Comparison of ENCODE assay signal across 29 cellular contexts in the genomic region with DNA sequence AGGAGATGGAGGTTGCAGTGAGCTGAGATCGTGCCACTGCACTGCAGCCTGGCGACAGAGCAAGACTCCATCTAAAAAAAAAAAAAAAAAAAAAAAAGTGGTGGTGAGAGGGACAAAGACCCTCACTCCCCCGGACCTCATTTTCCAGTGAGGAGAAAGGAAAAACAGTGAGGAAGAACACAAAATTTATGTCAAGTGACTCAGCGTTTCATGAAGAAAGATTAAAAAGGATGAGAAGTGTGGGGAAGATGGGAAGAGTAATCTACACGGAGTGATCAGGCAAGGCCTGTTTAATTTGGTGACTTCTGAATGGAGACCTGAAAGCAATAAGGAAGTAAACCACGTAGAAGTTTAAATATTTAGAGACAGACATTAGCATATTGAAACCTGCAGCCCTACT. TPM values are rescaled to one million over a fixed set of nuclear protein-coding genes. Genes with fewer than 3 reads are reported as not detected.
DNase-seq lines count a peak whose midpoint lies in the region; ATAC-seq, FAIRE-seq and TF ChIP-seq lines count a peak whose summit lies in the region.
"Had no signal": no experiment of that assay in that cellular context is flagged by ENCODE, and none has a peak within 500 bp of the region (broad histone marks: within the 10 kb centered on the region; RNA-seq: fewer than 3 reads in every experiment).

No MANE protein-coding gene starts in this region.

- no peak overlapping the region for H2BK120ac ChIP-seq in IMR-90 (ENCODE audit: low read depth, low read length)

- ATAC-seq in HepG2 (no peak), right lobe of liver (no peak), IMR-90 (ENCODE audit: low read depth) (no peak), GM21423 (IDR thresholded peaks at IDR 0.05; ENCODE audit: unreplicated experiment) (no peak)
- ATAC-seq in stimulated activated naive CD8-positive, alpha-beta T cell treated with anti-CD3 and anti-CD28 coated beads, Interleukin-15, amount 100 ng/mL, for 72 hours = no peak
- ATAC-seq: Right ventricle myocardium inferior had no signal

- TF ChIP-seq CTCF in HepG2 (CRISPR knock-in tag; IDR thresholded peaks at IDR 0.05) (no peak), right lobe of liver (IDR thresholded peaks at IDR 0.05) (no peak), IMR-90 (conservative IDR thresholded peaks at IDR 0.05; ENCODE audit: low read depth, low read length) (no peak), endodermal cell (conservative IDR thresholded peaks at IDR 0.05) (no peak)

- peak overlapping the region; percentile 47 for H3K27ac Mint-ChIP-seq in endodermal cell
- peak overlapping the region in 1 of 2 donors; percentile 54 for H3K27ac Mint-ChIP-seq in stimulated activated naive CD8-positive, alpha-beta T cell treated with anti-CD3 and anti-CD28 coated beads, Interleukin-15, amount 100 ng/mL, for 72 hours
- H3K27ac Mint-ChIP-seq: B cell, HFFc6 had no signal

- H3K9me3 Mint-ChIP-seq in endodermal cell = no peaks in the 10 kb centered on the region
- H3K9me3 Mint-ChIP-seq in stimulated activated naive CD8-positive, alpha-beta T cell treated with anti-CD3 and anti-CD28 coated beads, Interleukin-15, amount 100 ng/mL, for 72 hours = no peaks in the 10 kb centered on the region
- H3K9me3 Mint-ChIP-seq: CD8-positive, alpha-beta memory T cell; HFFc6 had no signal

- CTCF ChIA-PET in HepG2 (lab: Yijun Ruan, JAX; ENCODE audit: low intra/inter-chr PET ratio, low total read pairs) (no interaction called here), IMR-90 (lab: Yijun Ruan, JAX) (no interaction called here)

- 93% methylated on average over 6 of the region's 6 CpGs for WGBS in HepG2 (ENCODE audit: low lambda C conversion rate)
- WGBS in right lobe of liver (ENCODE audit: insufficient coverage, low coverage, low lambda C conversion rate, missing lambda C conversion rate) = 83% methylated on average over 6 of the region's 6 CpGs
- 92% methylated on average over 2 of the region's 6 CpGs; no CpG with 5 or more reads in 1 of the 2 experiments for WGBS in IMR-90 (ENCODE audit: extremely low coverage in 2 of 2, insufficient read length in 1 of 2), 2 experiments
- 95 to 96% methylated on average over 4 to 6 of the region's 6 CpGs for WGBS in endodermal cell (ENCODE audit: insufficient coverage in 1 of 2, insufficient read length in 1 of 2), 2 experiments

- no peak overlapping the region for H2AK9ac ChIP-seq in IMR-90 (replicated peaks; ENCODE audit: low read depth, low read length, poor library complexity)

- BruUV-seq in HepG2 (replicated peaks; lab: Mats Ljungman, UMichigan) (no TSS peak), IMR-90 (replicated peaks; lab: Mats Ljungman, UMichigan) (no TSS peak)

- no peak for DNase-seq in HepG2 (ENCODE audit: low spot score)
- no peak for DNase-seq in right lobe of liver
- no peak for DNase-seq in IMR-90
- DNase-seq in endodermal cell = no peak
- DNase-seq in NCI-H1092 (lab: John Stamatoyannopoulos, UW) = no peak
- DNase-seq in stimulated activated naive CD8-positive, alpha-beta T cell treated with anti-CD3 and anti-CD28 coated beads, Interleukin-15, amount 100 ng/mL, for 72 hours = no peak
- DNase-seq: CD8-positive, alpha-beta memory T cell; DMS 273 treated with DMSO at 0.1 percent for 48 hours; DMS79; GF-D8; GM23248; HFFc6; KG1; MG63; NCI-H1092 treated with DMSO at 0.1 percent for 48 hours; NCI-H1436; NCI-H187; NCI-H2081 treated with DMSO at 0.1 percent for 48 hours; NCI-H2171 treated with DMSO at 0.1 percent for 48 hours; NCI-H524; NCI-H774; PC-9 had no signal

- no peak overlapping the region for H3K56ac ChIP-seq in IMR-90 (ENCODE audit: extremely low read depth, insufficient read depth, low read length)

- no peak overlapping the region for H3K4me3 Mint-ChIP-seq in endodermal cell
- no peak overlapping the region for H3K4me3 Mint-ChIP-seq in stimulated activated naive CD8-positive, alpha-beta T cell treated with anti-CD3 and anti-CD28 coated beads, Interleukin-15, amount 100 ng/mL, for 72 hours
- H3K4me3 Mint-ChIP-seq: B cell; CD14-positive monocyte; CD8-positive, alpha-beta memory T cell; HFFc6 had no signal

- intact Hi-C loops in HepG2 (cut with micrococcal nuclease; ENCODE audit: unreplicated experiment) (no loop called here), right lobe of liver (cut with DNase I) (no loop called here), IMR-90 (cut with micrococcal nuclease) (no loop called here)

- H3K9me1 ChIP-seq in IMR-90 (ENCODE audit: insufficient read depth, low read length) = peaks cover 11% of the 10 kb centered on the region; the same call in 1 of the 2 replicates

- H3K9ac ChIP-seq in HepG2 (ENCODE audit: insufficient read depth, low read depth, low read length) (no peak overlapping the region), IMR-90 (ENCODE audit: low read depth, low read length) (no peak overlapping the region), endodermal cell (ENCODE audit: extremely low read depth, low read length, poor library complexity, severe bottlenecking) (no peak overlapping the region)
- H3K9ac ChIP-seq: GM23248 had no signal

- no peaks in the 10 kb centered on the region for H3K27me3 Mint-ChIP-seq in endodermal cell (ENCODE audit: insufficient read depth)
- no peaks in the 10 kb centered on the region for H3K27me3 Mint-ChIP-seq in stimulated activated naive CD8-positive, alpha-beta T cell treated with anti-CD3 and anti-CD28 coated beads, Interleukin-15, amount 100 ng/mL, for 72 hours
- H3K27me3 Mint-ChIP-seq: B cell; CD8-positive, alpha-beta memory T cell had no signal

- H4K5ac ChIP-seq in IMR-90 (ENCODE audit: low read depth, low read length) = no peak overlapping the region

- H3K36me3 Mint-ChIP-seq in endodermal cell (ENCODE audit: low read depth) = peaks cover 56% of the 10 kb centered on the region

- H3K36me3 ChIP-seq in HepG2 (replicated peaks in 1 of 2; ENCODE audit: control insufficient read depth in 1 of 2, insufficient read depth in 2 of 2, low read length in 2 of 2) (peaks cover 5 to 24% of the 10 kb centered on the region in 2 experiments), right lobe of liver (peaks cover 0 to 13% (median 1%) of the 10 kb centered on the region in 4 donors), IMR-90 (ENCODE audit: control insufficient read depth, insufficient read depth, low read length) (peaks cover 15% of the 10 kb centered on the region), endodermal cell (ENCODE audit: control insufficient read depth, insufficient read depth, low read length) (peaks cover 50% of the 10 kb centered on the region)

- H2AFZ ChIP-seq in HepG2 (ENCODE audit: low read length) (no peak overlapping the region), IMR-90 (replicated peaks; ENCODE audit: low read length, poor library complexity) (no peak overlapping the region)
- H2AFZ ChIP-seq: GM23248, PC-9 had no signal

- no peaks in the 10 kb centered on the region for H3K4me1 Mint-ChIP-seq in endodermal cell
- peaks cover 60% of the 10 kb centered on the region for H3K4me1 Mint-ChIP-seq in stimulated activated naive CD8-positive, alpha-beta T cell treated with anti-CD3 and anti-CD28 coated beads, Interleukin-15, amount 100 ng/mL, for 72 hours

- no peak overlapping the region for H3K14ac ChIP-seq in IMR-90 (replicated peaks; ENCODE audit: low read depth, low read length)

- dilution Hi-C loops in IMR-90 (cut with HindIII; ENCODE audit: low sequenced_read_pairs, unreplicated experiment) = no loop called here

- POLR2A ChIA-PET in HepG2 (lab: Yijun Ruan, JAX) = no interaction called here
- POLR2A ChIA-PET in IMR-90 (lab: Charles Lee; ENCODE audit: unreplicated experiment) = no interaction called here

- TF ChIP-seq RAD21 in HepG2 (CRISPR knock-in tag; IDR thresholded peaks at IDR 0.05) = no peak
- TF ChIP-seq RAD21 in IMR-90 (IDR thresholded peaks at IDR 0.05; ENCODE audit: low read length) = no peak

- peaks cover 36% of the 10 kb centered on the region for H3K4me1 ChIP-seq in HepG2 (ENCODE audit: insufficient read depth, low read length)
- peaks cover 0 to 30% (median 9%) of the 10 kb centered on the region in 4 donors for H3K4me1 ChIP-seq in right lobe of liver
- H3K4me1 ChIP-seq in IMR-90 (ENCODE audit: control insufficient read depth, insufficient read depth, low read length) = peaks cover 4% of the 10 kb centered on the region; the same call in 1 of the 2 replicates
- no peaks in the 10 kb centered on the region for H3K4me1 ChIP-seq in endodermal cell (ENCODE audit: control insufficient read depth, insufficient read depth, low read length)

- H3K18ac ChIP-seq in IMR-90 (ENCODE audit: low read depth, low read length) = no peak overlapping the region

- peaks cover 36% of the 10 kb centered on the region for H3K79me2 ChIP-seq in HepG2 (ENCODE audit: insufficient read depth, low read length)

- H3K4me3 ChIP-seq in HepG2 (replicated peaks in 1 of 3; ENCODE audit: insufficient read depth in 1 of 3, low read depth in 2 of 3, low read length in 3 of 3) (no peak overlapping the region), right lobe of liver (no peak overlapping the region), IMR-90 (ENCODE audit: insufficient read depth, low read depth, low read length) (no peak overlapping the region), endodermal cell (ENCODE audit: low read length) (no peak overlapping the region)
- H3K4me3 ChIP-seq: GM23248, HAP-1, MG63, PC-9, SJSA1 had no signal

- no peaks in the 10 kb centered on the region for H3K27me3 ChIP-seq in HepG2 (ENCODE audit: control insufficient read depth in 1 of 2, insufficient read depth in 2 of 2, low read length in 2 of 2)
- no peaks in the 10 kb centered on the region for H3K27me3 ChIP-seq in right lobe of liver
- no peaks in the 10 kb centered on the region for H3K27me3 ChIP-seq in IMR-90 (ENCODE audit: control insufficient read depth, insufficient read depth, low read length)
- no peaks in the 10 kb centered on the region for H3K27me3 ChIP-seq in endodermal cell (ENCODE audit: control insufficient read depth, insufficient read depth, low read length, poor library complexity, severe bottlenecking)
- H3K27me3 ChIP-seq: MG63, SJSA1 had no signal

- peaks cover 33 to 66% of the 10 kb centered on the region in 2 experiments for H3K79me1 ChIP-seq in IMR-90 (ENCODE audit: low read depth in 1 of 2, low read length in 2 of 2)

- no peak overlapping the region for H4K91ac ChIP-seq in IMR-90 (ENCODE audit: insufficient read depth, low read depth, low read length)

- no peaks in the 10 kb centered on the region for H3K9me3 ChIP-seq in HepG2 (ENCODE audit: low read length)
- no peaks in the 10 kb centered on the region for H3K9me3 ChIP-seq in right lobe of liver
- no peaks in the 10 kb centered on the region for H3K9me3 ChIP-seq in IMR-90 (ENCODE audit: control insufficient read depth, insufficient read depth, low read length)
- no peaks in the 10 kb centered on the region for H3K9me3 ChIP-seq in endodermal cell (ENCODE audit: control insufficient read depth, low read length)
- H3K9me3 ChIP-seq: HAP-1, MG63, SJSA1 had no signal

- H3K23ac ChIP-seq in IMR-90 (ENCODE audit: low read depth, low read length) = no peak overlapping the region

- no peak overlapping the region for H3K27ac ChIP-seq in HepG2 (ENCODE audit: extremely low read length, insufficient read depth, low read length)
- no peak overlapping the region for H3K27ac ChIP-seq in right lobe of liver
- no peak overlapping the region for H3K27ac ChIP-seq in IMR-90 (ENCODE audit: insufficient read depth, low read length)
- no peak overlapping the region for H3K27ac ChIP-seq in endodermal cell (ENCODE audit: low read depth, low read length)
- H3K27ac ChIP-seq: GM23248, PC-9, SJSA1 had no signal

- H3K4ac ChIP-seq in IMR-90 (ENCODE audit: low read depth, low read length) = no peak overlapping the region

- no peak overlapping the region for H2BK5ac ChIP-seq in IMR-90 (ENCODE audit: low read depth, low read length, poor library complexity, severe bottlenecking)

- no peak for FAIRE-seq in HepG2 (lab: Jason Lieb, UNC)
- FAIRE-seq: GM18507 had no signal

- no peak overlapping the region for H3K4me2 ChIP-seq in HepG2 (ENCODE audit: low read depth, low read length)
- no peak overlapping the region for H3K4me2 ChIP-seq in IMR-90 (ENCODE audit: low read depth, low read length)
- H3K4me2 ChIP-seq: PC-9 had no signal

- H4K20me1 ChIP-seq in HepG2 (ENCODE audit: insufficient read depth, low read length) = no peaks in the 10 kb centered on the region
- peaks cover 16% of the 10 kb centered on the region; the same call in 1 of the 2 replicates for H4K20me1 ChIP-seq in IMR-90 (ENCODE audit: insufficient read depth, low read length)

- in situ Hi-C loops in HepG2 (cut with HindIII; ENCODE audit: extremely low pct_ligation_motif_present, low pct_unique_long_range_greater_than_20kb) (no loop called here), IMR-90 (cut with MboI; ENCODE audit: low sequenced_read_pairs) (no loop called here)

- TF ChIP-seq EP300 in HepG2 (IDR thresholded peaks at IDR 0.05; ENCODE audit: low read depth in 2 of 2, low read length in 2 of 2) (no peak), HepG2 (CRISPR knock-in tag; IDR thresholded peaks at IDR 0.05; ENCODE audit: borderline replicate concordance) (no peak)

- TF ChIP-seq POLR2A in HepG2 (IDR thresholded peaks at IDR 0.05; ENCODE audit: insufficient read depth in 1 of 2, low read depth in 2 of 2, low read length in 2 of 2) (no peak), right lobe of liver (IDR thresholded peaks at IDR 0.05) (no peak), IMR-90 (IDR thresholded peaks at IDR 0.05; ENCODE audit: low read depth, low read length) (no peak)

- no peak overlapping the region for H2AK5ac ChIP-seq in IMR-90 (ENCODE audit: low read depth, low read length)

- no peak overlapping the region for H2BK15ac ChIP-seq in IMR-90 (ENCODE audit: low read depth, low read length)

- no peak overlapping the region for H2BK20ac ChIP-seq in IMR-90 (ENCODE audit: low read depth, low read length)

- no peak overlapping the region for H4K8ac ChIP-seq in IMR-90 (ENCODE audit: low read depth in 2 of 2, low read length in 2 of 2)

RNA-seq across cellular contexts. Expression of a gene that starts 7.0 kb away (rescaled TPM):
- total RNA-seq in HepG2 (2016; rRNA removed; fragmentation: Illumina TruSeq; extraction: Trizol) (134 and 179 TPM in 2 replicates), right lobe of liver (10 to 100 TPM; 48.6 to 64.3 (median 55.8) TPM), IMR-90 (2012; rRNA removed) (70.1 and 74.2 TPM in 2 replicates), endodermal cell (10 to 100 TPM; 88.7 to 93.9 TPM)
- 34.5 and 35.9 TPM in 2 replicates for total RNA-seq in HepG2 (2016; cell fraction: cytosol; rRNA removed; fragmentation: Illumina TruSeq; extraction: Trizol; ENCODE audit: low read depth)
- 133 and 191 TPM in 2 replicates for total RNA-seq in HepG2 (2016; cell fraction: insoluble cytoplasmic fraction; rRNA removed; fragmentation: Illumina TruSeq; extraction: Trizol)
- 49.9 and 52.8 TPM in 2 replicates for total RNA-seq in HepG2 (2016; cell fraction: membrane; rRNA removed; fragmentation: Illumina TruSeq; extraction: Trizol)
- 52.7 and 53.0 TPM in 2 replicates for total RNA-seq in HepG2 (2016; cell fraction: nucleus; rRNA removed; fragmentation: Illumina TruSeq; extraction: Trizol)
- polyA plus RNA-seq in HepG2 (2011; rRNA removed) (57.3 and 79.6 TPM in 2 replicates), IMR-90 (2012; rRNA removed) (68.7 and 74.6 TPM in 2 replicates)
- 58.1 and 63.2 TPM in 2 replicates for polyA plus RNA-seq in HepG2 (2011; cell fraction: cytosol; rRNA removed)
- polyA plus RNA-seq in HepG2 (2011; cell fraction: nucleus; rRNA removed) = 25.6 and 26.7 TPM in 2 replicates
- polyA plus RNA-seq in HepG2 (2012) = 60.3 and 67.3 TPM in 2 replicates
- 44.5 and 46.9 TPM in 2 replicates for polyA plus RNA-seq in HepG2 (2016; cell fraction: cytosol; fragmentation: Illumina TruSeq; extraction: Trizol; ENCODE audit: low read depth)
- 208 and 231 TPM in 2 replicates for polyA plus RNA-seq in HepG2 (2016; cell fraction: insoluble cytoplasmic fraction; fragmentation: Illumina TruSeq; extraction: Trizol; ENCODE audit: low read depth)
- polyA plus RNA-seq in HepG2 (2016; cell fraction: membrane; fragmentation: Illumina TruSeq; extraction: Trizol; ENCODE audit: low read depth) = 41.0 and 45.0 TPM in 2 replicates
- 70.5 and 93.1 TPM in 2 replicates for polyA plus RNA-seq in HepG2 (2016; cell fraction: nucleus; fragmentation: Illumina TruSeq; extraction: Trizol; ENCODE audit: insufficient read depth, low read depth)
- 23.1 and 74.3 TPM in 2 replicates for polyA minus RNA-seq in HepG2 (2011; rRNA and poly(A)+ RNA removed; ENCODE audit: low replicate concordance)
- 18.8 and 23.8 TPM in 2 replicates for polyA minus RNA-seq in HepG2 (2011; cell fraction: cytosol; rRNA and poly(A)+ RNA removed)
- polyA minus RNA-seq in HepG2 (2011; cell fraction: nucleus; rRNA and poly(A)+ RNA removed) = 40.0 and 45.8 TPM in 2 replicates
- polyA plus RNA-seq in IMR-90 (2012; cell fraction: cytosol; rRNA removed) = 25.9 and 61.6 TPM in 2 replicates
- polyA plus RNA-seq in IMR-90 (2012; cell fraction: nucleus; rRNA removed; ENCODE audit: low replicate concordance) = 14.5 and 65.6 TPM in 2 replicates
- 89.2 TPM for polyA plus RNA-seq in endodermal cell (2013, experiment 1 of 2)
- 81.8 TPM for polyA plus RNA-seq in endodermal cell (2013, experiment 2 of 2)

RNA-seq across cellular contexts. Expression of a gene that starts 7.3 kb away (rescaled TPM):
- total RNA-seq in HepG2 (2016; rRNA removed; fragmentation: Illumina TruSeq; extraction: Trizol) (153 and 217 TPM in 2 replicates), right lobe of liver (10 to 100 TPM; 29.5 to 46.3 (median 33.0) TPM), IMR-90 (2012; rRNA removed) (171 and 203 TPM in 2 replicates), endodermal cell (100 to 1,000 TPM; 104 to 123 TPM)
- 38.0 and 41.2 TPM in 2 replicates for total RNA-seq in HepG2 (2016; cell fraction: cytosol; rRNA removed; fragmentation: Illumina TruSeq; extraction: Trizol; ENCODE audit: low read depth)
- total RNA-seq in HepG2 (2016; cell fraction: insoluble cytoplasmic fraction; rRNA removed; fragmentation: Illumina TruSeq; extraction: Trizol) = 146 and 228 TPM in 2 replicates
- 44.1 and 50.3 TPM in 2 replicates for total RNA-seq in HepG2 (2016; cell fraction: membrane; rRNA removed; fragmentation: Illumina TruSeq; extraction: Trizol)
- total RNA-seq in HepG2 (2016; cell fraction: nucleus; rRNA removed; fragmentation: Illumina TruSeq; extraction: Trizol) = 58.1 and 62.8 TPM in 2 replicates
- polyA plus RNA-seq in HepG2 (2011; rRNA removed) (56.8 and 63.3 TPM in 2 replicates), IMR-90 (2012; rRNA removed) (100 and 108 TPM in 2 replicates)
- 59.6 and 59.8 TPM in 2 replicates for polyA plus RNA-seq in HepG2 (2011; cell fraction: cytosol; rRNA removed)
- 27.3 and 29.0 TPM in 2 replicates for polyA plus RNA-seq in HepG2 (2011; cell fraction: nucleus; rRNA removed)
- polyA plus RNA-seq in HepG2 (2012) = 65.3 and 99.2 TPM in 2 replicates
- polyA plus RNA-seq in HepG2 (2016; cell fraction: cytosol; fragmentation: Illumina TruSeq; extraction: Trizol; ENCODE audit: low read depth) = 25.0 and 26.0 TPM in 2 replicates
- 203 and 221 TPM in 2 replicates for polyA plus RNA-seq in HepG2 (2016; cell fraction: insoluble cytoplasmic fraction; fragmentation: Illumina TruSeq; extraction: Trizol; ENCODE audit: low read depth)
- polyA plus RNA-seq in HepG2 (2016; cell fraction: membrane; fragmentation: Illumina TruSeq; extraction: Trizol; ENCODE audit: low read depth) = 31.6 and 33.3 TPM in 2 replicates
- 73.7 and 75.1 TPM in 2 replicates for polyA plus RNA-seq in HepG2 (2016; cell fraction: nucleus; fragmentation: Illumina TruSeq; extraction: Trizol; ENCODE audit: insufficient read depth, low read depth)
- 194 and 353 TPM in 2 replicates for polyA minus RNA-seq in HepG2 (2011; rRNA and poly(A)+ RNA removed; ENCODE audit: low replicate concordance)
- polyA minus RNA-seq in HepG2 (2011; cell fraction: cytosol; rRNA and poly(A)+ RNA removed) = 73.6 and 86.4 TPM in 2 replicates
- polyA minus RNA-seq in HepG2 (2011; cell fraction: nucleus; rRNA and poly(A)+ RNA removed) = 55.2 and 63.2 TPM in 2 replicates
- 49.7 and 92.5 TPM in 2 replicates for polyA plus RNA-seq in IMR-90 (2012; cell fraction: cytosol; rRNA removed)
- 21.9 and 60.9 TPM in 2 replicates for polyA plus RNA-seq in IMR-90 (2012; cell fraction: nucleus; rRNA removed; ENCODE audit: low replicate concordance)
- polyA plus RNA-seq in endodermal cell (2013, experiment 1 of 2) = 106 TPM
- 101 TPM for polyA plus RNA-seq in endodermal cell (2013, experiment 2 of 2)

RNA-seq across cellular contexts. Expression of a gene that starts 59.2 kb away (rescaled TPM):
- total RNA-seq in HepG2 (2016; rRNA removed; fragmentation: Illumina TruSeq; extraction: Trizol) = 4.5 and 7.4 TPM in 2 replicates
- total RNA-seq in HepG2 (2016; cell fraction: cytosol; rRNA removed; fragmentation: Illumina TruSeq; extraction: Trizol; ENCODE audit: low read depth) = 1.6 and 3.2 TPM in 2 replicates
- total RNA-seq in HepG2 (2016; cell fraction: insoluble cytoplasmic fraction; rRNA removed; fragmentation: Illumina TruSeq; extraction: Trizol) = 3.9 and 9.7 TPM in 2 replicates
- 3.3 and 3.7 TPM in 2 replicates for total RNA-seq in HepG2 (2016; cell fraction: membrane; rRNA removed; fragmentation: Illumina TruSeq; extraction: Trizol)
- 13.4 and 18.7 TPM in 2 replicates for total RNA-seq in HepG2 (2016; cell fraction: nucleus; rRNA removed; fragmentation: Illumina TruSeq; extraction: Trizol)
- polyA plus RNA-seq in HepG2 (2011; rRNA removed) = 5.0 and 5.5 TPM in 2 replicates
- 3.8 and 3.9 TPM in 2 replicates for polyA plus RNA-seq in HepG2 (2011; cell fraction: cytosol; rRNA removed)
- polyA plus RNA-seq in HepG2 (2011; cell fraction: nucleus; rRNA removed) = 8.4 and 8.6 TPM in 2 replicates
- polyA plus RNA-seq in HepG2 (2012) = 3.5 and 4.0 TPM in 2 replicates
- polyA plus RNA-seq in HepG2 (2016; cell fraction: cytosol; fragmentation: Illumina TruSeq; extraction: Trizol; ENCODE audit: low read depth) = 2.1 and 2.8 TPM in 2 replicates
- polyA plus RNA-seq in HepG2 (2016; cell fraction: insoluble cytoplasmic fraction; fragmentation: Illumina TruSeq; extraction: Trizol; ENCODE audit: low read depth) = 3.0 and 3.8 TPM in 2 replicates
- polyA plus RNA-seq in HepG2 (2016; cell fraction: membrane; fragmentation: Illumina TruSeq; extraction: Trizol; ENCODE audit: low read depth) = 2.4 and 3.6 TPM in 2 replicates
- 20.4 and 21.5 TPM in 2 replicates for polyA plus RNA-seq in HepG2 (2016; cell fraction: nucleus; fragmentation: Illumina TruSeq; extraction: Trizol; ENCODE audit: insufficient read depth, low read depth)
- polyA minus RNA-seq in HepG2 (2011; rRNA and poly(A)+ RNA removed; ENCODE audit: low replicate concordance) = 4.9 and 6.5 TPM in 2 replicates
- 2.9 and 4.6 TPM in 2 replicates for polyA minus RNA-seq in HepG2 (2011; cell fraction: cytosol; rRNA and poly(A)+ RNA removed)
- polyA minus RNA-seq in HepG2 (2011; cell fraction: nucleus; rRNA and poly(A)+ RNA removed) = 5.7 and 9.1 TPM in 2 replicates
- total RNA-seq in right lobe of liver = 1 to 10 TPM; 3.6 to 7.5 (median 6.5) TPM
- 6.8 and 8.3 TPM in 2 replicates for total RNA-seq in IMR-90 (2012; rRNA removed)
- 8.2 and 10.3 TPM in 2 replicates for polyA plus RNA-seq in IMR-90 (2012; rRNA removed)
- 1.8 and 2.7 TPM in 2 replicates for polyA plus RNA-seq in IMR-90 (2012; cell fraction: cytosol; rRNA removed)
- polyA plus RNA-seq in IMR-90 (2012; cell fraction: nucleus; rRNA removed; ENCODE audit: low replicate concordance) = 12.8 and 52.9 TPM in 2 replicates
- 10 to 100 TPM; 24.4 to 40.5 TPM for total RNA-seq in endodermal cell
- polyA plus RNA-seq in endodermal cell (2013, experiment 1 of 2) = 30.4 TPM
- 34.6 TPM for polyA plus RNA-seq in endodermal cell (2013, experiment 2 of 2)
